ENCODE assay signal across 24 cellular contexts in genomic region chr19:56692496-56692895, GRCh38. TPM values are rescaled to one million over a fixed set of nuclear protein-coding genes. Genes with fewer than 3 reads are reported as not detected.
DNase-seq lines count a peak whose midpoint lies in the region; ATAC-seq and TF ChIP-seq lines count a peak whose summit lies in the region.
"Had no signal": no experiment of that assay in that cellular context is flagged by ENCODE, and none has a peak within 500 bp of the region (broad histone marks: within the 10 kb centered on the region; RNA-seq: fewer than 3 reads in every experiment).

No MANE protein-coding gene starts in this region.

- no peaks in the 10 kb centered on the region for H3K27me3 ChIP-seq in H7 (ENCODE audit: control insufficient read depth, insufficient read depth, low read length)
- no peaks in the 10 kb centered on the region for H3K27me3 ChIP-seq in tibial nerve
- H3K27me3 ChIP-seq: cardiac muscle cell, upper lobe of right lung had no signal

- TF ChIP-seq POLR2A in tibial nerve (IDR thresholded peaks at IDR 0.05): no peak

- DNase-seq in Ammon's horn (ENCODE audit: low spot score) (peak; percentile 90), NCI-H2227 treated with DMSO at 0.1 percent for 48 hours (lab: John Stamatoyannopoulos, UW) (peak; percentile 88), head of caudate nucleus (peak in 41 of 42 donors; percentile 48 to 94 (median 76)), nucleus accumbens (lab: John Stamatoyannopoulos, UW) (peak in 49 of 56 donors; percentile 12 to 88 (median 55)), H7 (no peak), NCI-H187 (lab: John Stamatoyannopoulos, UW) (no peak), tibial nerve (ENCODE audit: low spot score in 2 of 2) (no peak)
- DNase-seq: activated B cell treated with CpG ODN at 0.5 μM for 24 hours; activated naive CD8-positive, alpha-beta T cell treated with anti-CD3 and anti-CD28 coated beads for 36 hours; HCEC 1CT; kidney; MV-4-11; NCI-H510A treated with DMSO at 0.1 percent for 48 hours; right cardiac atrium; stimulated activated naive CD4-positive, alpha-beta T cell treated with Interleukin-2 at 50 U/mL for 16 hours; upper lobe of right lung had no signal

- WGBS in tibial nerve, 2 donors: 56 to 62% methylated on average over 4 of the region's 4 CpGs

- no peak for ATAC-seq in HG03521 (IDR thresholded peaks at IDR 0.05; ENCODE audit: unreplicated experiment)
- ATAC-seq: upper lobe of right lung had no signal

- no peak for TF ChIP-seq EP300 in tibial nerve (IDR thresholded peaks at IDR 0.05)

- H3K4me3 ChIP-seq in H7 (ENCODE audit: insufficient read depth, low read depth, low read length) (no peak overlapping the region), tibial nerve (no peak overlapping the region)
- H3K4me3 ChIP-seq: cardiac muscle cell, upper lobe of right lung had no signal

- H3K4me1 ChIP-seq in tibial nerve: no peaks in the 10 kb centered on the region
- H3K4me1 ChIP-seq: upper lobe of right lung had no signal

- TF ChIP-seq CTCF in tibial nerve (IDR thresholded peaks at IDR 0.05): no peak

- no peaks in the 10 kb centered on the region for H3K36me3 ChIP-seq in H7 (replicated peaks; ENCODE audit: control insufficient read depth, insufficient read depth, low read length)
- no peaks in the 10 kb centered on the region for H3K36me3 ChIP-seq in tibial nerve
- H3K36me3 ChIP-seq: cardiac muscle cell, upper lobe of right lung had no signal

- H3K27ac ChIP-seq in tibial nerve: no peak overlapping the region
- H3K27ac ChIP-seq: cardiac muscle cell, upper lobe of right lung had no signal

- peaks cover 0 to 11% (median 0%) of the 10 kb centered on the region in 4 donors for H3K9me3 ChIP-seq in tibial nerve
- H3K9me3 ChIP-seq: upper lobe of right lung had no signal

- intact Hi-C loops in head of caudate nucleus (cut with DNase I): loop anchor here (10.0 kb wide), 1 partner anchor 142 kb away; no protein-coding TSS in a partner anchor

RNA-seq across cellular contexts. Expression of gene ZNF835, which starts 20.9 kb away (rescaled TPM):
- not detected in 2 replicates for total RNA-seq in H7 (2014; rRNA removed; shearing (Covaris generic))
- 10 to 100 TPM in 3 of 4 donors, 1 to 10 TPM in 1; 9.6 to 14.7 (median 11.7) TPM for total RNA-seq in tibial nerve
- total RNA-seq: activated T-helper 1 cell treated with anti-CD3 and anti-CD28 coated beads, Interleukin-12 subunit alpha, Interleukin-12 subunit beta, Interleukin-2, Interleukin-4 antibody, amounts not matched to agents 30 ng/mL and 10 ng/mL and 1 ng/mL, durations not matched to agents 14 hours and 24 hours and 36 hours; neural crest cell; OCI-LY7 had no signal

RNA-seq across cellular contexts. Expression of gene SMIM17, which starts 49.5 kb away (rescaled TPM):
- total RNA-seq in H7 (2014; rRNA removed; shearing (Covaris generic)): not detected in 2 replicates
- under 1 TPM in 3 of 4 donors, not detected in 1; 0.60 to 0.84 (median 0.78) TPM for total RNA-seq in tibial nerve
- total RNA-seq: activated B cell treated with CpG ODN at 0.5 μM for 24 hours; activated naive CD8-positive, alpha-beta T cell treated with anti-CD3 and anti-CD28 coated beads for 36 hours; mononuclear cell; OCI-LY7; SK-MEL-5; T-helper 2 cell treated with Interferon-gamma antibody and Interleukin-4, amounts not matched to agents 100 ng/mL and 5 ng/mL, for 36 hours; upper lobe of right lung had no signal

Comparison
In these comparisons a context has a peak if more than half of its experiments do, and no peak if none do; other contexts are left out.
1. DNase-seq: peak in Ammon's horn (single experiment), NCI-H2227 treated with DMSO at 0.1 percent for 48 hours (single experiment), head of caudate nucleus (41 of 42) and nucleus accumbens (49 of 56); none in H7 (single experiment), NCI-H187 (0 of 2) and tibial nerve (0 of 2).
2. RNA of gene ZNF835, which starts 20.9 kb away (total RNA-seq): 9.6 to 14.7 TPM in tibial nerve; not detected in H7; every median in the first group is over 10 times any median in the second.